Comparison of ENCODE assay signal across 11 cellular contexts in genomic region chr16:67844441-67844840, GRCh38. TPM values are rescaled to one million over a fixed set of nuclear protein-coding genes. Genes with fewer than 3 reads are reported as not detected.
A peak's percentile ranks its signal among the peaks of the same experiment; 100 is the strongest.
DNase-seq lines count a peak whose midpoint lies in the region; ATAC-seq and TF ChIP-seq lines count a peak whose summit lies in the region.
"Had no signal": no experiment of that assay in that cellular context is flagged by ENCODE, and none has a peak within 500 bp of the region (broad histone marks: within the 10 kb centered on the region; RNA-seq: fewer than 3 reads in every experiment).

No MANE protein-coding gene starts in this region.

- peak overlapping the region; percentile 88 for H3K4me3 Mint-ChIP-seq in activated CD4-positive, alpha-beta T cell treated with anti-CD3 and anti-CD28 coated beads, Interleukin-2, amount 10 ng/mL, durations not matched to agents 24 days and 14 days
- H3K4me3 Mint-ChIP-seq in stimulated activated effector memory CD8-positive, alpha-beta T cell treated with anti-CD3 and anti-CD28 coated beads, Interleukin-12 subunit alpha, Interleukin-12 subunit beta, amount 100 ng/mL, for 72 hours: peak overlapping the region; percentile 98

- TF ChIP-seq CTCF in Peyer's patch (IDR thresholded peaks at IDR 0.05) (no peak), brain microvascular endothelial cell (IDR thresholded peaks at IDR 0.05; ENCODE audit: low read depth, low read length, missing control alignments) (no peak)

- peaks cover 0 to 50% (median 41%) of the 10 kb centered on the region in 4 donors for H3K4me1 ChIP-seq in Peyer's patch

- peak overlapping the region; percentile 48 for H3K27ac Mint-ChIP-seq in activated CD4-positive, alpha-beta T cell treated with anti-CD3 and anti-CD28 coated beads, Interleukin-2, amount 10 ng/mL, durations not matched to agents 24 days and 14 days
- no peak overlapping the region for H3K27ac Mint-ChIP-seq in stimulated activated effector memory CD8-positive, alpha-beta T cell treated with anti-CD3 and anti-CD28 coated beads, Interleukin-12 subunit alpha, Interleukin-12 subunit beta, amount 100 ng/mL, for 72 hours

- in situ Hi-C loops in brain microvascular endothelial cell (cut with HindIII; ENCODE audit: low pct_ligation_motif_present, low sequenced_read_pairs): no loop called here

- peak overlapping the region in 1 of 4 donors; percentile 85 for H3K4me3 ChIP-seq in Peyer's patch
- no peak overlapping the region for H3K4me3 ChIP-seq in brain microvascular endothelial cell (ENCODE audit: low read depth, low read length)

- H3K36me3 ChIP-seq in Peyer's patch: no peaks in the 10 kb centered on the region
- no peaks in the 10 kb centered on the region for H3K36me3 ChIP-seq in brain microvascular endothelial cell (replicated peaks)
- H3K36me3 ChIP-seq: neutrophil had no signal

- no peak for TF ChIP-seq POLR2A in Peyer's patch (IDR thresholded peaks at IDR 0.05)

- peak; percentile 22 for ATAC-seq in SK-N-SH treated with all-trans-retinoic acid at 6 μM for 48 hours
- ATAC-seq in stimulated activated effector memory CD8-positive, alpha-beta T cell treated with anti-CD3 and anti-CD28 coated beads, Interleukin-12 subunit alpha, Interleukin-12 subunit beta, amount 100 ng/mL, for 72 hours: no peak

- peaks cover 14% of the 10 kb centered on the region for H3K36me3 Mint-ChIP-seq in activated CD4-positive, alpha-beta T cell treated with anti-CD3 and anti-CD28 coated beads, Interleukin-2, amount 10 ng/mL, durations not matched to agents 24 days and 14 days (ENCODE audit: low read depth)
- H3K36me3 Mint-ChIP-seq in stimulated activated effector memory CD8-positive, alpha-beta T cell treated with anti-CD3 and anti-CD28 coated beads, Interleukin-12 subunit alpha, Interleukin-12 subunit beta, amount 100 ng/mL, for 72 hours: peaks cover 42% of the 10 kb centered on the region

- H3K27me3 ChIP-seq in Peyer's patch (no peaks in the 10 kb centered on the region), brain microvascular endothelial cell (replicated peaks) (no peaks in the 10 kb centered on the region)
- H3K27me3 ChIP-seq: neutrophil had no signal

- H3K27me3 Mint-ChIP-seq in activated CD4-positive, alpha-beta T cell treated with anti-CD3 and anti-CD28 coated beads, Interleukin-2, amount 10 ng/mL, durations not matched to agents 24 days and 14 days: no peaks in the 10 kb centered on the region

- H3K9me3 Mint-ChIP-seq in activated CD4-positive, alpha-beta T cell treated with anti-CD3 and anti-CD28 coated beads, Interleukin-2, amount 10 ng/mL, durations not matched to agents 24 days and 14 days: no peaks in the 10 kb centered on the region
- H3K9me3 Mint-ChIP-seq in stimulated activated effector memory CD8-positive, alpha-beta T cell treated with anti-CD3 and anti-CD28 coated beads, Interleukin-12 subunit alpha, Interleukin-12 subunit beta, amount 100 ng/mL, for 72 hours: no peaks in the 10 kb centered on the region

- intact Hi-C loops in activated CD4-positive, alpha-beta T cell treated with anti-CD3 and anti-CD28 coated beads, Interleukin-2, amount 10 ng/mL, durations not matched to agents 24 days and 14 days (cut with micrococcal nuclease): loop anchor here (10.0 kb wide), 1 partner anchor 600 kb away; the partner anchor contains the start of genes FHOD1 and SLC9A5

- no peaks in the 10 kb centered on the region for H3K9me3 ChIP-seq in Peyer's patch
- H3K9me3 ChIP-seq: neutrophil had no signal

- peak overlapping the region in 1 of 4 donors; percentile 94 for H3K27ac ChIP-seq in Peyer's patch
- H3K27ac ChIP-seq in brain microvascular endothelial cell: no peak overlapping the region
- H3K27ac ChIP-seq: neutrophil had no signal

- DNase-seq in activated CD4-positive, alpha-beta T cell treated with anti-CD3 and anti-CD28 coated beads, Interleukin-2, amount 10 ng/mL, durations not matched to agents 24 days and 14 days: no peak
- DNase-seq in activated CD4-positive, alpha-beta T cell treated with anti-CD3 and anti-CD28 coated beads for 4 hours: no peak
- peak; percentile 40 for DNase-seq in fibroblast of gingiva (ENCODE audit: low read depth)
- DNase-seq in stimulated activated effector memory CD8-positive, alpha-beta T cell treated with anti-CD3 and anti-CD28 coated beads, Interleukin-12 subunit alpha, Interleukin-12 subunit beta, amount 100 ng/mL, for 72 hours (ENCODE audit: low spot score in 2 of 2): no peak
- DNase-seq in effector CD4-positive, alpha-beta T cell: no peak
- DNase-seq in Peyer's patch: no peak
- DNase-seq in brain microvascular endothelial cell: no peak
- DNase-seq: aorta, COR-L47 had no signal

- peaks cover 34% of the 10 kb centered on the region for H3K4me1 Mint-ChIP-seq in activated CD4-positive, alpha-beta T cell treated with anti-CD3 and anti-CD28 coated beads, Interleukin-2, amount 10 ng/mL, durations not matched to agents 24 days and 14 days
- H3K4me1 Mint-ChIP-seq in stimulated activated effector memory CD8-positive, alpha-beta T cell treated with anti-CD3 and anti-CD28 coated beads, Interleukin-12 subunit alpha, Interleukin-12 subunit beta, amount 100 ng/mL, for 72 hours: peaks cover 41% of the 10 kb centered on the region

TF ChIP-seq in SK-N-SH treated with all-trans-retinoic acid at 6 μM for 48 hours, 23 proteins besides CTCF, POLR2A, EP300 and RAD21 (continues in another document):
- no peak for TF ChIP-seq ZNF70 (CRISPR knock-in tag; IDR thresholded peaks at IDR 0.05)
- no peak for TF ChIP-seq ARNTL (CRISPR knock-in tag; IDR thresholded peaks at IDR 0.05; ENCODE audit: borderline replicate concordance, low read depth)
- no peak for TF ChIP-seq ZNF8 (CRISPR knock-in tag; IDR thresholded peaks at IDR 0.05)
- TF ChIP-seq ZNF565 (CRISPR knock-in tag; conservative IDR thresholded peaks at IDR 0.05; ENCODE audit: low read depth): no peak
- no peak for TF ChIP-seq CSRNP3 (CRISPR knock-in tag; IDR thresholded peaks at IDR 0.05)
- no peak for TF ChIP-seq ZFP3 (CRISPR knock-in tag; IDR thresholded peaks at IDR 0.05)
- TF ChIP-seq ISL1 (CRISPR knock-in tag; IDR thresholded peaks at IDR 0.05): no peak
- no peak for TF ChIP-seq ZC3H10 (CRISPR knock-in tag; IDR thresholded peaks at IDR 0.05)
- TF ChIP-seq ESRRG (CRISPR knock-in tag; IDR thresholded peaks at IDR 0.05): no peak
- TF ChIP-seq GLIS3 (CRISPR knock-in tag; IDR thresholded peaks at IDR 0.05): no peak
- no peak for TF ChIP-seq BACH2 (CRISPR knock-in tag; IDR thresholded peaks at IDR 0.05; ENCODE audit: borderline replicate concordance)
- no peak for TF ChIP-seq CSDC2 (CRISPR knock-in tag; IDR thresholded peaks at IDR 0.05)
- TF ChIP-seq POU6F1 (CRISPR knock-in tag; IDR thresholded peaks at IDR 0.05; ENCODE audit: borderline replicate concordance, low read depth): no peak
- no peak for TF ChIP-seq ZFP30 (CRISPR knock-in tag; IDR thresholded peaks at IDR 0.05)

RNA-seq across cellular contexts. Expression of gene NUTF2, which starts 2.3 kb away (rescaled TPM):
- 184 and 188 TPM in 2 replicates for total RNA-seq in activated CD4-positive, alpha-beta T cell treated with anti-CD3 and anti-CD28 coated beads, Interleukin-2, amount 10 ng/mL, durations not matched to agents 24 days and 14 days
- 10 to 100 TPM; 55.5 to 82.5 (median 69.1) TPM for total RNA-seq in Peyer's patch

RNA-seq across cellular contexts. Expression of gene THAP11, which starts 2.3 kb away (rescaled TPM):
- total RNA-seq in activated CD4-positive, alpha-beta T cell treated with anti-CD3 and anti-CD28 coated beads, Interleukin-2, amount 10 ng/mL, durations not matched to agents 24 days and 14 days: 46.4 and 48.7 TPM in 2 replicates
- total RNA-seq in Peyer's patch: 10 to 100 TPM; 23.9 to 38.2 (median 31.7) TPM

RNA-seq across cellular contexts. Expression of gene CENPT, which starts 3.1 kb away (rescaled TPM):
- total RNA-seq in activated CD4-positive, alpha-beta T cell treated with anti-CD3 and anti-CD28 coated beads, Interleukin-2, amount 10 ng/mL, durations not matched to agents 24 days and 14 days: 37.0 and 44.5 TPM in 2 replicates
- total RNA-seq in Peyer's patch: 100 to 1,000 TPM in 2 of 4 donors, 10 to 100 TPM in 2; 64.8 to 138 (median 94.6) TPM

RNA-seq across cellular contexts. Expression of gene EDC4, which starts 28.4 kb away (rescaled TPM):
- 112 and 122 TPM in 2 replicates for total RNA-seq in activated CD4-positive, alpha-beta T cell treated with anti-CD3 and anti-CD28 coated beads, Interleukin-2, amount 10 ng/mL, durations not matched to agents 24 days and 14 days
- 100 to 1,000 TPM in 2 of 4 donors, 10 to 100 TPM in 2; 94.2 to 154 (median 114) TPM for total RNA-seq in Peyer's patch

RNA-seq across cellular contexts. Expression of gene TSNAXIP1, which starts 37.8 kb away (rescaled TPM):
- total RNA-seq in activated CD4-positive, alpha-beta T cell treated with anti-CD3 and anti-CD28 coated beads, Interleukin-2, amount 10 ng/mL, durations not matched to agents 24 days and 14 days: 0.65 and 0.80 TPM in 2 replicates
- 1 to 10 TPM in 1 of 4 donors, under 1 TPM in 2, not detected in 1; 0.35 to 7.4 (median 0.94) TPM for total RNA-seq in Peyer's patch
